ENCODE assay signal across 11 cellular contexts in genomic region chr3:152436707-152437615, GRCh38.
DNase-seq lines count a peak whose midpoint lies in the region; ATAC-seq and TF ChIP-seq lines count a peak whose summit lies in the region.
"Had no signal": no experiment of that assay in that cellular context is flagged by ENCODE, and none has a peak within 500 bp of the region (broad histone marks: within the 10 kb centered on the region; RNA-seq: fewer than 3 reads in every experiment).

No MANE protein-coding gene starts in this region.

- H3K27me3 Mint-ChIP-seq in activated naive CD8-positive, alpha-beta T cell treated with anti-CD3 and anti-CD28 coated beads for 36 hours, result no peaks in the 10 kb centered on the region

- TF ChIP-seq CTCF in heart left ventricle (IDR thresholded peaks at IDR 0.05) (no peak), lower lobe of right lung (IDR thresholded peaks at IDR 0.05) (no peak), uterus (IDR thresholded peaks at IDR 0.05) (no peak), thyroid gland (IDR thresholded peaks at IDR 0.05) (no peak)

- peaks cover 0 to 40% (median 10%) of the 10 kb centered on the region in 9 donors for H3K36me3 ChIP-seq in heart left ventricle
- H3K36me3 ChIP-seq in lower lobe of right lung, result peaks cover 25% of the 10 kb centered on the region
- H3K36me3 ChIP-seq in uterus, result no peaks in the 10 kb centered on the region
- H3K36me3 ChIP-seq in thyroid gland, result peaks cover 5 to 6% of the 10 kb centered on the region in 2 donors

- no peak overlapping the region for H3K4me3 ChIP-seq in heart left ventricle
- H3K4me3 ChIP-seq in lower lobe of right lung, result no peak overlapping the region
- no peak overlapping the region for H3K4me3 ChIP-seq in uterus
- H3K4me3 ChIP-seq in thyroid gland (replicated peaks in 1 of 3), result no peak overlapping the region

- intact Hi-C loops in heart left ventricle (cut with DNase I) (loop anchor here in 3 of 10 donors (5.0 to 10.0 kb wide), 4 partner anchors 112 to 172 kb away; partner anchors contain the start of gene MBNL1 (in 2 of the 3)), cardiac septum (cut with DNase I) (loop anchor here (5.0 kb wide), 1 partner anchor 35 kb away; no protein-coding TSS in a partner anchor), lower lobe of right lung (cut with DNase I) (no loop called here), uterus (cut with DNase I; ENCODE audit: low total_unique reads) (no loop called here), thyroid gland (cut with DNase I) (no loop called here)

- H3K9me3 ChIP-seq in heart left ventricle (peaks cover 0 to 21% (median 2%) of the 10 kb centered on the region in 12 donors), lower lobe of right lung (no peaks in the 10 kb centered on the region), uterus (peaks cover 0 to 3% of the 10 kb centered on the region in 2 donors), thyroid gland (no peaks in the 10 kb centered on the region)

- 29 to 41% (median 33%) methylated on average over 7 of the region's 7 CpGs for WGBS in heart left ventricle, 4 donors
- WGBS in thyroid gland, 2 donors, result 72 to 75% methylated on average over 7 of the region's 7 CpGs

- H3K4me1 ChIP-seq in heart left ventricle (peaks cover 4 to 57% (median 36%) of the 10 kb centered on the region in 12 donors), lower lobe of right lung (peaks cover 29% of the 10 kb centered on the region), uterus (peaks cover 4 to 23% of the 10 kb centered on the region in 2 donors), thyroid gland (peaks cover 0 to 5% of the 10 kb centered on the region in 2 donors)

- H3K27ac ChIP-seq in heart left ventricle, result peak overlapping the region in 11 of 12 donors; percentile 2 to 64 (median 48)
- H3K27ac ChIP-seq in lower lobe of right lung, result peak overlapping the region; percentile 15
- peak overlapping the region; percentile 31 to 72 for H3K27ac ChIP-seq in uterus
- peak overlapping the region in 1 of 3 donors; percentile 35 for H3K27ac ChIP-seq in thyroid gland
- H3K27ac ChIP-seq: C4-2B had no signal

- H3K4me3 Mint-ChIP-seq in activated naive CD8-positive, alpha-beta T cell treated with anti-CD3 and anti-CD28 coated beads for 36 hours, result no peak overlapping the region
- H3K4me3 Mint-ChIP-seq: nephron had no signal

- H3K27ac Mint-ChIP-seq in activated naive CD8-positive, alpha-beta T cell treated with anti-CD3 and anti-CD28 coated beads for 36 hours, result peak overlapping the region; percentile 77
- H3K27ac Mint-ChIP-seq: nephron had no signal

- peak in 3 of 4 donors; percentile 48 to 76 (median 55) for ATAC-seq in heart left ventricle
- ATAC-seq in lower lobe of right lung, result peak in 1 of 2 donors; percentile 27
- ATAC-seq in HG02798 (IDR thresholded peaks at IDR 0.05; ENCODE audit: poor library complexity, unreplicated experiment), result no peak

- TF ChIP-seq POLR2A in heart left ventricle (IDR thresholded peaks at IDR 0.05), result no peak
- TF ChIP-seq POLR2A in uterus (IDR thresholded peaks at IDR 0.05), result no peak
- TF ChIP-seq POLR2A in thyroid gland (IDR thresholded peaks at IDR 0.05), result no peak

- no peak for DNase-seq in heart left ventricle
- DNase-seq in cardiac septum (ENCODE audit: low spot score), result no peak
- DNase-seq in activated naive CD8-positive, alpha-beta T cell treated with anti-CD3 and anti-CD28 coated beads for 36 hours, result no peak
- DNase-seq in lower lobe of right lung, result no peak
- no peak for DNase-seq in uterus
- no peak for DNase-seq in GM19240 (ENCODE audit: insufficient read length, low spot score)
- DNase-seq in thyroid gland, result no peak
- DNase-seq: NCI-H524 had no signal

- H3K27me3 ChIP-seq in heart left ventricle, result no peaks in the 10 kb centered on the region
- H3K27me3 ChIP-seq in lower lobe of right lung (ENCODE audit: low read depth), result no peaks in the 10 kb centered on the region
- H3K27me3 ChIP-seq in uterus, result no peaks in the 10 kb centered on the region
- no peaks in the 10 kb centered on the region for H3K27me3 ChIP-seq in thyroid gland

- H3K4me1 Mint-ChIP-seq in activated naive CD8-positive, alpha-beta T cell treated with anti-CD3 and anti-CD28 coated beads for 36 hours, result peaks cover 62% of the 10 kb centered on the region
- H3K4me1 Mint-ChIP-seq: nephron had no signal

- peaks cover 17% of the 10 kb centered on the region for H3K9me3 Mint-ChIP-seq in activated naive CD8-positive, alpha-beta T cell treated with anti-CD3 and anti-CD28 coated beads for 36 hours

- H3K36me3 Mint-ChIP-seq in activated naive CD8-positive, alpha-beta T cell treated with anti-CD3 and anti-CD28 coated beads for 36 hours, result peaks cover 68% of the 10 kb centered on the region
